ENCODE assay signal across 23 cellular contexts in genomic region chr1:215458084-215458483, GRCh38.
"Had no signal": no experiment of that assay in that cellular context is flagged by ENCODE, and none has a peak within 500 bp of the region (broad histone marks: within the 10 kb centered on the region; RNA-seq: fewer than 3 reads in every experiment).

No MANE protein-coding gene starts in this region.

- DNase-seq: activated CD4-positive, alpha-beta T cell treated with anti-CD3 and anti-CD28 coated beads for 4 hours; activated CD4-positive, alpha-beta T cell treated with anti-CD3 and anti-CD28 coated beads, Interleukin-2, amount 50 U/mL, for 48 hours; activated CD8-positive, alpha-beta memory T cell treated with anti-CD3 and anti-CD28 coated beads for 24 hours; activated effector memory CD4-positive, alpha-beta T cell treated with Interleukin-2 at 50 U/mL for 16 hours; activated naive CD4-positive, alpha-beta T cell treated with anti-CD3 and anti-CD28 coated beads for 36 hours; activated naive CD8-positive, alpha-beta T cell treated with anti-CD3 and anti-CD28 coated beads for 36 hours; adrenal gland; aorta; central memory CD4-positive, alpha-beta T cell; left lung; lower lobe of right lung; mucosa of descending colon; stimulated activated CD4-positive, alpha-beta T cell treated with anti-CD3 and anti-CD28 coated beads, Interleukin-1b, Interleukin-23, amount 100 ng/mL, for 48 hours; stimulated activated naive B cell treated with anti-CD40 and anti-IgM and Interleukin-4, amounts not matched to agents 10 μg/mL and 1 μg/mL and 100 μg/mL, for 72 hours; stomach; thyroid gland; upper lobe of left lung had no signal

- H3K4me3 ChIP-seq: adrenal gland, left lung, lower lobe of right lung, mucosa of descending colon, right atrium auricular region, smooth muscle cell, stomach, thyroid gland, upper lobe of left lung, vagina had no signal

- H3K27me3 ChIP-seq: adrenal gland, left lung, right atrium auricular region, stomach, thyroid gland, upper lobe of left lung, vagina had no signal

- H3K9me3 ChIP-seq: adrenal gland, left lung, lower lobe of right lung, mucosa of descending colon, right atrium auricular region, stomach, thyroid gland, upper lobe of left lung, vagina had no signal

- H3K9me3 Mint-ChIP-seq: activated naive CD4-positive, alpha-beta T cell treated with anti-CD3 and anti-CD28 coated beads for 36 hours; activated naive CD8-positive, alpha-beta T cell treated with anti-CD3 and anti-CD28 coated beads for 36 hours; stimulated activated naive B cell treated with anti-CD40 and anti-IgM and Interleukin-4, amounts not matched to agents 10 μg/mL and 1 μg/mL and 100 μg/mL, for 72 hours had no signal

- H3K4me2 ChIP-seq: smooth muscle cell had no signal

- H3K27ac ChIP-seq: adrenal gland, left lung, lower lobe of right lung, right atrium auricular region, stomach, thyroid gland, upper lobe of left lung, vagina, VCaP had no signal

- H3K36me3 ChIP-seq: adrenal gland, left lung, lower lobe of right lung, right atrium auricular region, stomach, thyroid gland, upper lobe of left lung, vagina had no signal

- H3K27me3 Mint-ChIP-seq: activated naive CD8-positive, alpha-beta T cell treated with anti-CD3 and anti-CD28 coated beads for 36 hours; natural killer cell treated with Interleukin-12 subunit alpha and Interleukin-12 subunit beta and Interleukin-15 and Interleukin-18, amount 100 ng/mL, for 72 hours; stimulated activated naive B cell treated with anti-CD40 and anti-IgM and Interleukin-4, amounts not matched to agents 10 μg/mL and 1 μg/mL and 100 μg/mL, for 72 hours had no signal

- H3K36me3 Mint-ChIP-seq: activated naive CD8-positive, alpha-beta T cell treated with anti-CD3 and anti-CD28 coated beads for 36 hours; natural killer cell treated with Interleukin-12 subunit alpha and Interleukin-12 subunit beta and Interleukin-15 and Interleukin-18, amount 100 ng/mL, for 72 hours; stimulated activated naive B cell treated with anti-CD40 and anti-IgM and Interleukin-4, amounts not matched to agents 10 μg/mL and 1 μg/mL and 100 μg/mL, for 72 hours had no signal

- ATAC-seq: esophagus mucosa; left lung; lower lobe of right lung; mucosa of descending colon; natural killer cell treated with Interleukin-12 subunit alpha and Interleukin-12 subunit beta and Interleukin-15 and Interleukin-18, amount 100 ng/mL, for 72 hours; stimulated activated naive B cell treated with anti-CD40 and anti-IgM and Interleukin-4, amounts not matched to agents 10 μg/mL and 1 μg/mL and 100 μg/mL, for 72 hours had no signal

- H3K4me1 ChIP-seq: adrenal gland, left lung, lower lobe of right lung, right atrium auricular region, stomach, thyroid gland, upper lobe of left lung, vagina had no signal

- H3K4me3 Mint-ChIP-seq: activated naive CD4-positive, alpha-beta T cell treated with anti-CD3 and anti-CD28 coated beads for 36 hours; activated naive CD8-positive, alpha-beta T cell treated with anti-CD3 and anti-CD28 coated beads for 36 hours; natural killer cell treated with Interleukin-12 subunit alpha and Interleukin-12 subunit beta and Interleukin-15 and Interleukin-18, amount 100 ng/mL, for 72 hours; stimulated activated naive B cell treated with anti-CD40 and anti-IgM and Interleukin-4, amounts not matched to agents 10 μg/mL and 1 μg/mL and 100 μg/mL, for 72 hours had no signal

- H3K27ac Mint-ChIP-seq: activated naive CD4-positive, alpha-beta T cell treated with anti-CD3 and anti-CD28 coated beads for 36 hours; activated naive CD8-positive, alpha-beta T cell treated with anti-CD3 and anti-CD28 coated beads for 36 hours; natural killer cell treated with Interleukin-12 subunit alpha and Interleukin-12 subunit beta and Interleukin-15 and Interleukin-18, amount 100 ng/mL, for 72 hours; stimulated activated naive B cell treated with anti-CD40 and anti-IgM and Interleukin-4, amounts not matched to agents 10 μg/mL and 1 μg/mL and 100 μg/mL, for 72 hours had no signal

- H3K4me1 Mint-ChIP-seq: activated naive CD8-positive, alpha-beta T cell treated with anti-CD3 and anti-CD28 coated beads for 36 hours; stimulated activated naive B cell treated with anti-CD40 and anti-IgM and Interleukin-4, amounts not matched to agents 10 μg/mL and 1 μg/mL and 100 μg/mL, for 72 hours had no signal
